Comparison of ENCODE assay signal across 1 cellular context in genomic region chrX:154412468-154412867, GRCh38.
TF ChIP-seq lines count a peak whose summit lies in the region.

No MANE protein-coding gene starts in this region.

TF ChIP-seq in HepG2, 621 proteins besides CTCF, POLR2A, EP300 and RAD21:
- TF ChIP-seq ZNF3 (CRISPR knock-in tag; IDR thresholded peaks at IDR 0.05) (no peak), ZNF615 (CRISPR knock-in tag; IDR thresholded peaks at IDR 0.05; ENCODE audit: borderline replicate concordance) (no peak), TP53 (CRISPR knock-in tag; conservative IDR thresholded peaks at IDR 0.05) (no peak), MTA3 (CRISPR knock-in tag; IDR thresholded peaks at IDR 0.05) (no peak), ZFP1 (CRISPR knock-in tag; IDR thresholded peaks at IDR 0.05) (no peak), DZIP1 (CRISPR knock-in tag; IDR thresholded peaks at IDR 0.05) (no peak), ZBTB21 (CRISPR knock-in tag; IDR thresholded peaks at IDR 0.05) (no peak), ZNF367 (CRISPR knock-in tag; IDR thresholded peaks at IDR 0.05; ENCODE audit: borderline replicate concordance) (no peak), STAG1 (CRISPR knock-in tag; IDR thresholded peaks at IDR 0.05) (no peak), ZNF703 (CRISPR knock-in tag; IDR thresholded peaks at IDR 0.05; ENCODE audit: borderline replicate concordance) (no peak), MXD4 (CRISPR knock-in tag; IDR thresholded peaks at IDR 0.05) (no peak), HBP1 (CRISPR knock-in tag; IDR thresholded peaks at IDR 0.05; ENCODE audit: low read depth) (no peak), MAX (IDR thresholded peaks at IDR 0.05) (no peak), MED1 (CRISPR knock-in tag; IDR thresholded peaks at IDR 0.05) (no peak), ZBTB44 (CRISPR knock-in tag; IDR thresholded peaks at IDR 0.05) (no peak), POGZ (CRISPR knock-in tag; IDR thresholded peaks at IDR 0.05) (no peak), GFI1 (CRISPR knock-in tag; IDR thresholded peaks at IDR 0.05; ENCODE audit: borderline replicate concordance) (no peak), ZNF720 (CRISPR knock-in tag; IDR thresholded peaks at IDR 0.05) (no peak)
